In genomic region chr9:16637938-16638337, GRCh38 we compare ENCODE assay signal across 1 cellular context.
TF ChIP-seq lines count a peak whose summit lies in the region.

No MANE protein-coding gene starts in this region.

TF ChIP-seq in WTC11, 78 proteins besides CTCF, POLR2A, EP300 and RAD21 (continued from another document):
- no peak for TF ChIP-seq ZNF532 (CRISPR knock-in tag; IDR thresholded peaks at IDR 0.05; ENCODE audit: borderline replicate concordance)
- TF ChIP-seq ZNF263 (CRISPR knock-in tag; IDR thresholded peaks at IDR 0.05; ENCODE audit: low read depth) = no peak
- TF ChIP-seq ZNF219 (CRISPR knock-in tag; IDR thresholded peaks at IDR 0.05; ENCODE audit: borderline replicate concordance) = no peak
- TF ChIP-seq FOXP4 (CRISPR knock-in tag; IDR thresholded peaks at IDR 0.05) = no peak
- no peak for TF ChIP-seq TEAD1 (CRISPR knock-in tag; IDR thresholded peaks at IDR 0.05)
- no peak for TF ChIP-seq GRHL2 (CRISPR knock-in tag; IDR thresholded peaks at IDR 0.05; ENCODE audit: insufficient replicate concordance, severe bottlenecking)
- TF ChIP-seq GABPB1 (CRISPR knock-in tag; IDR thresholded peaks at IDR 0.05) = no peak
